In genomic region chr3:52455283-52456168, GRCh38 we compare ENCODE assay signal across 8 cellular contexts. TPM values are rescaled to one million over a fixed set of nuclear protein-coding genes. Genes with fewer than 3 reads are reported as not detected.
DNase-seq lines count a peak whose midpoint lies in the region; ATAC-seq, FAIRE-seq and TF ChIP-seq lines count a peak whose summit lies in the region.

Gene NISCH, plus strand, starts transcription at chr3:52455604. Its CDS starts 38 bp downstream, at chr3:52455642.

- H3K27ac ChIP-seq in C4-2B = peak within 1 kb of the TSS; percentile 70

- peak within 1 kb of the TSS; percentile 100 for H3K4me3 Mint-ChIP-seq in endothelial cell (ENCODE audit: unreplicated experiment)

- H3K36me3 Mint-ChIP-seq in endothelial cell (ENCODE audit: low read depth, unreplicated experiment) = peaks cover 26% of the 10 kb centered on the region

- H3K9me3 Mint-ChIP-seq in endothelial cell (ENCODE audit: unreplicated experiment) = no peaks in the 10 kb centered on the region

- peaks cover 32% of the 10 kb centered on the region for H3K4me1 Mint-ChIP-seq in endothelial cell (ENCODE audit: unreplicated experiment)

- FAIRE-seq in GM19239 (lab: Jason Lieb, UNC) = peak; percentile 80

- peak; percentile 62 for ATAC-seq in HG03460 (IDR thresholded peaks at IDR 0.05; ENCODE audit: unreplicated experiment)

- TF ChIP-seq CTCF in C4-2B (conservative IDR thresholded peaks at IDR 0.05) (no peak), endothelial cell (IDR thresholded peaks at IDR 0.05; ENCODE audit: unreplicated experiment) (no peak)

- H3K27me3 Mint-ChIP-seq in endothelial cell (ENCODE audit: unreplicated experiment) = peaks cover 9% of the 10 kb centered on the region

- peak; percentile 90 for DNase-seq in GM19239 (ENCODE audit: insufficient read length, low spot score)
- peak; percentile 73 for DNase-seq in NOMO-1 treated with dmso at 0.1 percent for 144 hours (lab: John Stamatoyannopoulos, UW; ENCODE audit: unreplicated experiment)
- peak; percentile 87 for DNase-seq in activated CD8-positive, alpha-beta memory T cell treated with anti-CD3 and anti-CD28 coated beads, Interleukin-2, amount 50 U/mL, for 24 hours (ENCODE audit: extremely low read depth)
- peak; percentile 93 for DNase-seq in endothelial cell (ENCODE audit: low spot score)
- DNase-seq in middle frontal gyrus (ENCODE audit: extremely low spot score, low spot score) = peak; percentile 63
- peak; percentile 95 to 97 for DNase-seq in stimulated activated CD8-positive, alpha-beta memory T cell treated with anti-CD3 and anti-CD28 coated beads, Interleukin-2, amount 100 ng/mL, for 48 hours (ENCODE audit: low read depth in 2 of 2)

- peak within 1 kb of the TSS; percentile 89 for H3K27ac Mint-ChIP-seq in endothelial cell (ENCODE audit: unreplicated experiment)

RNA-seq across cellular contexts. Expression of gene NISCH, which starts in this region (rescaled TPM):
- total RNA-seq in endothelial cell (ENCODE audit: unreplicated experiment) = 261 TPM

Comparison
In these comparisons a context has a peak if more than half of its experiments do, and no peak if none do; other contexts are left out.
1. Peak in every context shown above with its lines: DNase-seq, ATAC-seq and H3K27ac ChIP-seq.